In genomic region chr20:50873518-50873959, GRCh38 we compare ENCODE assay signal across 1 cellular context.
A peak's percentile ranks its signal among the peaks of the same experiment; 100 is the strongest.
TF ChIP-seq lines count a peak whose summit lies in the region.

No MANE protein-coding gene starts in this region.

TF ChIP-seq in HepG2, 621 proteins besides CTCF, POLR2A, EP300 and RAD21 (continued from another document and continues in another):
- TF ChIP-seq POGK (CRISPR knock-in tag; conservative IDR thresholded peaks at IDR 0.05) (no peak), ZFP37 (CRISPR knock-in tag; IDR thresholded peaks at IDR 0.05; ENCODE audit: borderline replicate concordance) (no peak), ZNF343 (CRISPR knock-in tag; IDR thresholded peaks at IDR 0.05) (no peak), ZNF354B (CRISPR knock-in tag; IDR thresholded peaks at IDR 0.05) (0 out of 2 replicates have a peak, but pooled peaks have one; percentile 25), DMTF1 (CRISPR knock-in tag; IDR thresholded peaks at IDR 0.05) (no peak), ZNF44 (CRISPR knock-in tag; IDR thresholded peaks at IDR 0.05) (no peak), ZFP36L1 (CRISPR knock-in tag; IDR thresholded peaks at IDR 0.05) (no peak), SP5 (CRISPR knock-in tag; IDR thresholded peaks at IDR 0.05; ENCODE audit: borderline replicate concordance, low read depth) (no peak), ZBTB49 (CRISPR knock-in tag; IDR thresholded peaks at IDR 0.05; ENCODE audit: borderline replicate concordance) (no peak), ZNF687 (CRISPR knock-in tag; IDR thresholded peaks at IDR 0.05) (peak; percentile 50; the same call in 1 of the 2 replicates), ZFP41 (CRISPR knock-in tag; IDR thresholded peaks at IDR 0.05; ENCODE audit: borderline replicate concordance) (0 out of 2 replicates have a peak, but pooled peaks have one; percentile 53), SOX5 (CRISPR knock-in tag; IDR thresholded peaks at IDR 0.05; ENCODE audit: borderline replicate concordance) (no peak), NAIF1 (CRISPR knock-in tag; IDR thresholded peaks at IDR 0.05; ENCODE audit: borderline replicate concordance) (no peak), HNF1B (CRISPR knock-in tag; IDR thresholded peaks at IDR 0.05) (no peak), ZNF329 (CRISPR knock-in tag; IDR thresholded peaks at IDR 0.05; ENCODE audit: low read depth) (no peak), ZBTB7A (CRISPR knock-in tag; IDR thresholded peaks at IDR 0.05) (no peak), ZNF460 (CRISPR knock-in tag; IDR thresholded peaks at IDR 0.05; ENCODE audit: borderline replicate concordance) (no peak), POLR2G (IDR thresholded peaks at IDR 0.05; ENCODE audit: low read depth, low read length) (no peak), YEATS2 (CRISPR knock-in tag; IDR thresholded peaks at IDR 0.05; ENCODE audit: borderline replicate concordance) (no peak), TAF15 (IDR thresholded peaks at IDR 0.05; ENCODE audit: low read depth, low read length, poor library complexity, severe bottlenecking) (no peak), ZNF75D (CRISPR knock-in tag; IDR thresholded peaks at IDR 0.05; ENCODE audit: borderline replicate concordance) (no peak), YEATS4 (CRISPR knock-in tag; IDR thresholded peaks at IDR 0.05; ENCODE audit: borderline replicate concordance) (no peak), ZNF136 (CRISPR knock-in tag; IDR thresholded peaks at IDR 0.05; ENCODE audit: low read depth) (no peak), PTBP1 (IDR thresholded peaks at IDR 0.05; ENCODE audit: low read depth, low read length, poor library complexity, severe bottlenecking) (no peak), ZNF569 (CRISPR knock-in tag; IDR thresholded peaks at IDR 0.05; ENCODE audit: borderline replicate concordance) (no peak), REPIN1 (CRISPR knock-in tag; IDR thresholded peaks at IDR 0.05; ENCODE audit: borderline replicate concordance, low read depth) (no peak), ZNF318 (CRISPR knock-in tag; IDR thresholded peaks at IDR 0.05) (no peak), ZNF251 (CRISPR knock-in tag; IDR thresholded peaks at IDR 0.05) (no peak), UBTF (CRISPR knock-in tag; IDR thresholded peaks at IDR 0.05) (peak; percentile 14; the same call in 1 of the 2 replicates), GLMP (CRISPR knock-in tag; IDR thresholded peaks at IDR 0.05; ENCODE audit: borderline replicate concordance) (no peak), ZNF225 (CRISPR knock-in tag; IDR thresholded peaks at IDR 0.05) (no peak)
